In genomic region chr17:79603771-79604170, GRCh38 we compare ENCODE assay signal across 9 cellular contexts. TPM values are rescaled to one million over a fixed set of nuclear protein-coding genes. Genes with fewer than 3 reads are reported as not detected.
"Had no signal": no experiment of that assay in that cellular context is flagged by ENCODE, and none has a peak within 500 bp of the region (broad histone marks: within the 10 kb centered on the region; RNA-seq: fewer than 3 reads in every experiment).

No MANE protein-coding gene starts in this region.

- H3K4me2 ChIP-seq: GM23338 had no signal

- H2AFZ ChIP-seq: GM23338 had no signal

- ATAC-seq: GM23338, K562 had no signal

- FAIRE-seq: H1, H54, HTR-8/SVneo, K562 had no signal

- H3K4me3 ChIP-seq: GM23338, K562 had no signal

- DNase-seq: H9, HCEC 1CT, IMR-90 had no signal

RNA-seq across cellular contexts. Expression of gene RBFOX3, which starts 7.1 kb away (rescaled TPM):
- total RNA-seq: HT-29, IMR-90, K562 had no signal
- polyA plus RNA-seq: K562 had no signal
